Comparison of ENCODE assay signal across 1 cellular context in the genomic region with DNA sequence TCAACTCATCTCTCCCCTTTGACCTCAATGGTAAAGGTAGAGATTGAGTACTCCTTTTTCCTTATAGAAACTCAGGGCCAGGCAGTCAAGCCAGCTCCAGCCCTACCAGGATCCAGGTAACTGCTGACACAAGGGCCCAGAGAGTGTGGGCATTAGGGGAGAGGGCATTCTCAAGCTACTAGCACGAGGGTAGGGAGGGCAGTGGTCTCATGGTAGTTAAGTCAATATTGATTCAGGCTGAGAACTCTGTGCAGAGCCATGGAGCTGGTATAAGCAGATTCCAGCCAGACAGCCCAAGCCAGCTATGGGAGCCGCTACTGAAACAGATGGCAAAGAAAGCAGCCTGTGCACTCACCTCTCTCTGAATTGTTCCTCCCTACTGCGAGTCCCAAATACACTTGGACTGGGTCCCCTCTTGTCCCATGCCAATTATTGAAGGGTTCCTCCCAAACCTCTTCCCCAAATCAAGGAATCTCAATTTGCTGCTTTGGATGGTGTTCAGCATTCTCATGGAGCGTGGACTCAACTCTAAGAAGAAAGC.
TF ChIP-seq lines count a peak whose summit lies in the region.

No MANE protein-coding gene starts in this region.

TF ChIP-seq in IMR-90, 13 proteins besides CTCF, POLR2A, EP300 and RAD21:
- no peak for TF ChIP-seq NFE2L2 (IDR thresholded peaks at IDR 0.05; ENCODE audit: low read depth, low read length)
- TF ChIP-seq RFX5 (IDR thresholded peaks at IDR 0.05; ENCODE audit: low read depth, low read length), result no peak
- no peak for TF ChIP-seq MAZ (IDR thresholded peaks at IDR 0.05; ENCODE audit: borderline replicate concordance, low read depth, low read length)
- TF ChIP-seq, protein P1, sequence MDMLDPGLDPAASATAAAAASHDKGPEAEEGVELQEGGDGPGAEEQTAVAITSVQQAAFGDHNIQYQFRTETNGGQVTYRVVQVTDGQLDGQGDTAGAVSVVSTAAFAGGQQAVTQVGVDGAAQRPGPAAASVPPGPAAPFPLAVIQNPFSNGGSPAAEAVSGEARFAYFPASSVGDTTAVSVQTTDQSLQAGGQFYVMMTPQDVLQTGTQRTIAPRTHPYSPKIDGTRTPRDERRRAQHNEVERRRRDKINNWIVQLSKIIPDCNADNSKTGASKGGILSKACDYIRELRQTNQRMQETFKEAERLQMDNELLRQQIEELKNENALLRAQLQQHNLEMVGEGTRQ (IDR thresholded peaks at IDR 0.05; ENCODE audit: low read depth, low read length), result no peak
- TF ChIP-seq, protein P2, sequence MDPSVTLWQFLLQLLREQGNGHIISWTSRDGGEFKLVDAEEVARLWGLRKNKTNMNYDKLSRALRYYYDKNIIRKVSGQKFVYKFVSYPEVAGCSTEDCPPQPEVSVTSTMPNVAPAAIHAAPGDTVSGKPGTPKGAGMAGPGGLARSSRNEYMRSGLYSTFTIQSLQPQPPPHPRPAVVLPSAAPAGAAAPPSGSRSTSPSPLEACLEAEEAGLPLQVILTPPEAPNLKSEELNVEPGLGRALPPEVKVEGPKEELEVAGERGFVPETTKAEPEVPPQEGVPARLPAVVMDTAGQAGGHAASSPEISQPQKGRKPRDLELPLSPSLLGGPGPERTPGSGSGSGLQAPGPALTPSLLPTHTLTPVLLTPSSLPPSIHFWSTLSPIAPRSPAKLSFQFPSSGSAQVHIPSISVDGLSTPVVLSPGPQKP (IDR thresholded peaks at IDR 0.05; ENCODE audit: borderline replicate concordance, low read depth, low read length), result no peak
- TF ChIP-seq MAFK (IDR thresholded peaks at IDR 0.05; ENCODE audit: low read depth, low read length), result no peak
- TF ChIP-seq FOS (IDR thresholded peaks at IDR 0.05; ENCODE audit: low read depth, low read length), result no peak
- TF ChIP-seq MXI1 (IDR thresholded peaks at IDR 0.05; ENCODE audit: borderline replicate concordance, low read depth, low read length), result no peak
- TF ChIP-seq CHD1 (IDR thresholded peaks at IDR 0.05; ENCODE audit: low read depth, low read length), result no peak
- TF ChIP-seq SMC3 (IDR thresholded peaks at IDR 0.05; ENCODE audit: low read depth, low read length), result no peak
- TF ChIP-seq CEBPB (IDR thresholded peaks at IDR 0.05; ENCODE audit: low read depth, low read length), result no peak
- no peak for TF ChIP-seq BHLHE40 (IDR thresholded peaks at IDR 0.05; ENCODE audit: low read depth, low read length)
- TF ChIP-seq RCOR1 (IDR thresholded peaks at IDR 0.05; ENCODE audit: insufficient replicate concordance, low read length), result no peak
